Comparison of ENCODE assay signal across 8 cellular contexts in genomic region chr4:153257151-153257620, GRCh38. TPM values are rescaled to one million over a fixed set of nuclear protein-coding genes. Genes with fewer than 3 reads are reported as not detected.
DNase-seq lines count a peak whose midpoint lies in the region; TF ChIP-seq lines count a peak whose summit lies in the region.

No MANE protein-coding gene starts in this region.

- H3K9me3 ChIP-seq in left ventricle myocardium inferior (replicated peaks) (peaks cover 11% of the 10 kb centered on the region), prostate gland (no peaks in the 10 kb centered on the region)

- H3K4me1 Mint-ChIP-seq in activated naive CD8-positive, alpha-beta T cell treated with anti-CD3 and anti-CD28 coated beads for 36 hours = peaks cover 4% of the 10 kb centered on the region
- H3K4me1 Mint-ChIP-seq in Calu3 (ENCODE audit: low read depth, unreplicated experiment) = no peaks in the 10 kb centered on the region

- no peak overlapping the region for H3K4me3 Mint-ChIP-seq in activated naive CD8-positive, alpha-beta T cell treated with anti-CD3 and anti-CD28 coated beads for 36 hours
- H3K4me3 Mint-ChIP-seq in Calu3 (ENCODE audit: low read depth, unreplicated experiment) = no peak overlapping the region

- H3K27ac ChIP-seq in left ventricle myocardium inferior (replicated peaks) (no peak overlapping the region), prostate gland (no peak overlapping the region)

- peaks cover 15% of the 10 kb centered on the region for H3K27me3 Mint-ChIP-seq in activated naive CD8-positive, alpha-beta T cell treated with anti-CD3 and anti-CD28 coated beads for 36 hours
- no peaks in the 10 kb centered on the region for H3K27me3 Mint-ChIP-seq in Calu3 (ENCODE audit: unreplicated experiment)

- H3K4me3 ChIP-seq in left ventricle myocardium inferior (no peak overlapping the region), prostate gland (no peak overlapping the region)

- peaks cover 15% of the 10 kb centered on the region for H3K4me1 ChIP-seq in left ventricle myocardium inferior
- H3K4me1 ChIP-seq in prostate gland (replicated peaks) = no peaks in the 10 kb centered on the region

- 34% methylated on average over 11 of the region's 11 CpGs for WGBS in prostate gland

- peaks cover 3% of the 10 kb centered on the region for H3K9me3 Mint-ChIP-seq in activated naive CD8-positive, alpha-beta T cell treated with anti-CD3 and anti-CD28 coated beads for 36 hours
- H3K9me3 Mint-ChIP-seq in Calu3 (ENCODE audit: low read depth, unreplicated experiment) = no peaks in the 10 kb centered on the region

- CTCF ChIA-PET in Calu3 (lab: Charles Lee) = no interaction called here

- no TSS peak for BruUV-seq in Calu3 (replicated peaks; lab: Mats Ljungman, UMichigan)

- no peaks in the 10 kb centered on the region for H3K27me3 ChIP-seq in left ventricle myocardium inferior (ENCODE audit: low read depth)
- H3K27me3 ChIP-seq in prostate gland (replicated peaks; ENCODE audit: insufficient read depth) = no peaks in the 10 kb centered on the region

- DNase-seq in cardiac septum (ENCODE audit: low spot score) (peak; percentile 78), left ventricle myocardium inferior (no peak), MV-4-11 (lab: John Stamatoyannopoulos, UW) (peak; percentile 17), iPS DF 19.7 (ENCODE audit: low read depth, low spot score) (peak; percentile 63), Calu3 (no peak), prostate gland (ENCODE audit: low spot score) (no peak)
- peak; percentile 30 for DNase-seq in activated naive CD8-positive, alpha-beta T cell treated with anti-CD3 and anti-CD28 coated beads for 36 hours
- DNase-seq in stimulated activated CD4-positive, alpha-beta T cell treated with anti-CD3 and anti-CD28 coated beads, Interleukin-4, amount 100 ng/mL, for 24 hours = peak; percentile 44

- H3K27ac Mint-ChIP-seq in activated naive CD8-positive, alpha-beta T cell treated with anti-CD3 and anti-CD28 coated beads for 36 hours = no peak overlapping the region
- H3K27ac Mint-ChIP-seq in Calu3 (ENCODE audit: unreplicated experiment) = no peak overlapping the region

- no peaks in the 10 kb centered on the region for H3K36me3 ChIP-seq in left ventricle myocardium inferior
- H3K36me3 ChIP-seq in prostate gland = no peaks in the 10 kb centered on the region

- no peak for TF ChIP-seq POLR2A in prostate gland (IDR thresholded peaks at IDR 0.05)

- TF ChIP-seq CTCF in left ventricle myocardium inferior (IDR thresholded peaks at IDR 0.05; ENCODE audit: borderline replicate concordance) = no peak
- TF ChIP-seq CTCF in Calu3 (IDR thresholded peaks at IDR 0.05; ENCODE audit: unreplicated experiment) = no peak
- no peak for TF ChIP-seq CTCF in prostate gland (IDR thresholded peaks at IDR 0.05)

- H3K36me3 Mint-ChIP-seq in activated naive CD8-positive, alpha-beta T cell treated with anti-CD3 and anti-CD28 coated beads for 36 hours = no peaks in the 10 kb centered on the region
- no peaks in the 10 kb centered on the region for H3K36me3 Mint-ChIP-seq in Calu3 (ENCODE audit: insufficient read depth, unreplicated experiment)

- intact Hi-C loops in cardiac septum (cut with DNase I) (no loop called here), left ventricle myocardium inferior (cut with micrococcal nuclease) (no loop called here), Calu3 (cut with micrococcal nuclease; ENCODE audit: unreplicated experiment) (no loop called here), prostate gland (cut with DNase I) (no loop called here)

RNA-seq across cellular contexts. Expression of gene TRIM2, which starts 52.9 kb away (rescaled TPM):
- total RNA-seq in cardiac septum = 23.4 TPM
- total RNA-seq in left ventricle myocardium inferior = 20.2 TPM
- total RNA-seq in activated naive CD8-positive, alpha-beta T cell treated with anti-CD3 and anti-CD28 coated beads for 36 hours = under 1 TPM; 0.54 to 0.76 TPM
- 35.5 and 49.6 TPM in 2 replicates for total RNA-seq in Calu3 (2022)
- 10 to 100 TPM; 54.5 to 70.4 TPM for total RNA-seq in prostate gland

Comparison
In these comparisons a context has a peak if more than half of its experiments do, and no peak if none do; other contexts are left out.
1. DNase-seq: peak in cardiac septum (single experiment), MV-4-11 (single experiment), activated naive CD8-positive, alpha-beta T cell treated with anti-CD3 and anti-CD28 coated beads for 36 hours (single experiment), iPS DF 19.7 (single experiment) and stimulated activated CD4-positive, alpha-beta T cell treated with anti-CD3 and anti-CD28 coated beads, Interleukin-4, amount 100 ng/mL, for 24 hours (single experiment); none in left ventricle myocardium inferior (single experiment), Calu3 (single experiment) and prostate gland (single experiment).
2. RNA of gene TRIM2, which starts 52.9 kb away (total RNA-seq): 54.5 to 70.4 TPM in prostate gland, 35.5 to 49.6 TPM in Calu3, 23.4 TPM in cardiac septum (single experiment) and 20.2 TPM in left ventricle myocardium inferior (single experiment); 0.54 to 0.76 TPM in activated naive CD8-positive, alpha-beta T cell treated with anti-CD3 and anti-CD28 coated beads for 36 hours; every median in the first group is over 10 times any median in the second.